Comparison of ENCODE assay signal across 8 cellular contexts in genomic region chr1:43980255-43981134, GRCh38. TPM values are rescaled to one million over a fixed set of nuclear protein-coding genes. Genes with fewer than 3 reads are reported as not detected.
A peak's percentile ranks its signal among the peaks of the same experiment; 100 is the strongest.
DNase-seq lines count a peak whose midpoint lies in the region; ATAC-seq, FAIRE-seq and TF ChIP-seq lines count a peak whose summit lies in the region.

No MANE protein-coding gene starts in this region.

- peak overlapping the region; percentile 91 for H3K4me2 ChIP-seq in HepG2 (ENCODE audit: low read depth, low read length)

- WGBS in HepG2 (ENCODE audit: low lambda C conversion rate), result 46% methylated on average over 6 of the region's 13 CpGs
- WGBS in thyroid gland, 2 donors, result 67% methylated on average over 11 to 13 of the region's 13 CpGs

- ATAC-seq in Right ventricle myocardium inferior (no peak), left ventricle myocardium superior (no peak), HepG2 (no peak)

- peaks cover 17 to 42% of the 10 kb centered on the region in 2 experiments for H3K36me3 ChIP-seq in HepG2 (replicated peaks in 1 of 2; ENCODE audit: control insufficient read depth in 1 of 2, insufficient read depth in 2 of 2, low read length in 2 of 2)
- H3K36me3 ChIP-seq in thyroid gland, result peaks cover 9 to 14% of the 10 kb centered on the region in 2 donors

- peaks cover 73% of the 10 kb centered on the region for H3K4me1 ChIP-seq in HepG2 (ENCODE audit: insufficient read depth, low read length)
- peaks cover 25 to 39% of the 10 kb centered on the region in 2 donors for H3K4me1 ChIP-seq in thyroid gland

- intact Hi-C loops in Right ventricle myocardium inferior (cut with DNase I), result no loop called here
- intact Hi-C loops in left ventricle myocardium superior (cut with micrococcal nuclease), result no loop called here
- intact Hi-C loops in HepG2 (cut with micrococcal nuclease; ENCODE audit: unreplicated experiment), result no loop called here
- intact Hi-C loops in thyroid gland (cut with DNase I), result no loop called here

- TF ChIP-seq RAD21 in HepG2 (CRISPR knock-in tag; IDR thresholded peaks at IDR 0.05), result no peak

- H4K20me1 ChIP-seq in HepG2 (ENCODE audit: insufficient read depth, low read length), result peaks cover 4% of the 10 kb centered on the region; the same call in 1 of the 2 replicates

- TF ChIP-seq POLR2A in HepG2 (IDR thresholded peaks at IDR 0.05; ENCODE audit: insufficient read depth in 1 of 2, low read depth in 2 of 2, low read length in 2 of 2), result no peak
- TF ChIP-seq POLR2A in thyroid gland (IDR thresholded peaks at IDR 0.05), result no peak

- no peaks in the 10 kb centered on the region for H3K9me3 ChIP-seq in HepG2 (ENCODE audit: low read length)
- H3K9me3 ChIP-seq in thyroid gland, result no peaks in the 10 kb centered on the region

- no peak for TF ChIP-seq EP300 in HepG2 (IDR thresholded peaks at IDR 0.05; ENCODE audit: low read depth in 2 of 2, low read length in 2 of 2)
- TF ChIP-seq EP300 in HepG2 (CRISPR knock-in tag; IDR thresholded peaks at IDR 0.05; ENCODE audit: borderline replicate concordance), result no peak

- H3K27me3 ChIP-seq in HepG2 (ENCODE audit: control insufficient read depth in 1 of 2, insufficient read depth in 2 of 2, low read length in 2 of 2) (no peaks in the 10 kb centered on the region), thyroid gland (no peaks in the 10 kb centered on the region)

- H3K9ac ChIP-seq in HepG2 (ENCODE audit: insufficient read depth, low read depth, low read length), result peak overlapping the region; percentile 76

- H3K27ac ChIP-seq in HepG2 (ENCODE audit: extremely low read length, insufficient read depth, low read length) (peak overlapping the region; percentile 83), thyroid gland (no peak overlapping the region)

- no peak for TF ChIP-seq CTCF in HepG2 (CRISPR knock-in tag; IDR thresholded peaks at IDR 0.05)
- no peak for TF ChIP-seq CTCF in thyroid gland (IDR thresholded peaks at IDR 0.05)

- no peak overlapping the region for H2AFZ ChIP-seq in HepG2 (ENCODE audit: low read length)

- peak; percentile 47 for DNase-seq in Right ventricle myocardium inferior (ENCODE audit: missing footprints)
- DNase-seq in left ventricle myocardium superior, result no peak
- DNase-seq in amniotic epithelial cell (ENCODE audit: low read depth), result peak; percentile 69
- no peak for DNase-seq in HepG2 (ENCODE audit: low spot score)
- no peak for DNase-seq in urothelium cell line (ENCODE audit: low spot score)
- no peak for DNase-seq in hypothalamus (lab: John Stamatoyannopoulos, UW)
- no peak for DNase-seq in thyroid gland
- no peak for DNase-seq in NOMO-1 (lab: John Stamatoyannopoulos, UW; ENCODE audit: unreplicated experiment in 2 of 2)

- no TSS peak for BruUV-seq in HepG2 (replicated peaks; lab: Mats Ljungman, UMichigan)

- H3K79me2 ChIP-seq in HepG2 (ENCODE audit: insufficient read depth, low read length), result peaks cover 50% of the 10 kb centered on the region

- in situ Hi-C loops in HepG2 (cut with HindIII; ENCODE audit: extremely low pct_ligation_motif_present, low pct_unique_long_range_greater_than_20kb), result no loop called here

- FAIRE-seq in HepG2 (lab: Jason Lieb, UNC) (peak; percentile 86), urothelium cell line (lab: Jason Lieb, UNC) (peak; percentile 96)

- POLR2A ChIA-PET in HepG2 (lab: Yijun Ruan, JAX), result interaction anchor here (0.5 to 1.3 kb wide), 4 partner anchors 9 to 325 kb away, joined by 3 to 8 read pairs (median 3); partner anchors contain the start of gene SLC6A9

- CTCF ChIA-PET in HepG2 (lab: Yijun Ruan, JAX; ENCODE audit: low intra/inter-chr PET ratio, low total read pairs), result no interaction called here

- peak overlapping the region; percentile 62 to 87 (median 84) for H3K4me3 ChIP-seq in HepG2 (replicated peaks in 1 of 3; ENCODE audit: insufficient read depth in 1 of 3, low read depth in 2 of 3, low read length in 3 of 3)
- H3K4me3 ChIP-seq in thyroid gland (replicated peaks in 1 of 3), result no peak overlapping the region

RNA-seq across cellular contexts. Expression of gene B4GALT2, which starts 1.5 kb away (rescaled TPM):
- total RNA-seq in Right ventricle myocardium inferior, result 39.1 TPM
- total RNA-seq in left ventricle myocardium superior, result 35.6 TPM
- total RNA-seq in HepG2 (2016; rRNA removed; fragmentation: Illumina TruSeq; extraction: Trizol), result 56.5 and 78.0 TPM in 2 replicates
- total RNA-seq in HepG2 (2016; cell fraction: cytosol; rRNA removed; fragmentation: Illumina TruSeq; extraction: Trizol; ENCODE audit: low read depth), result 81.0 and 86.5 TPM in 2 replicates
- total RNA-seq in HepG2 (2016; cell fraction: insoluble cytoplasmic fraction; rRNA removed; fragmentation: Illumina TruSeq; extraction: Trizol), result 57.1 and 86.7 TPM in 2 replicates
- 144 and 151 TPM in 2 replicates for total RNA-seq in HepG2 (2016; cell fraction: membrane; rRNA removed; fragmentation: Illumina TruSeq; extraction: Trizol)
- total RNA-seq in HepG2 (2016; cell fraction: nucleus; rRNA removed; fragmentation: Illumina TruSeq; extraction: Trizol), result 42.0 and 49.7 TPM in 2 replicates
- polyA plus RNA-seq in HepG2 (2011; rRNA removed), result 41.9 and 57.0 TPM in 2 replicates
- 39.2 and 66.4 TPM in 2 replicates for polyA plus RNA-seq in HepG2 (2011; cell fraction: cytosol; rRNA removed)
- 53.0 and 54.3 TPM in 2 replicates for polyA plus RNA-seq in HepG2 (2011; cell fraction: nucleus; rRNA removed)
- 40.1 and 41.5 TPM in 2 replicates for polyA plus RNA-seq in HepG2 (2012)
- polyA plus RNA-seq in HepG2 (2016; cell fraction: cytosol; fragmentation: Illumina TruSeq; extraction: Trizol; ENCODE audit: low read depth), result 96.5 and 101 TPM in 2 replicates
- 67.6 and 73.0 TPM in 2 replicates for polyA plus RNA-seq in HepG2 (2016; cell fraction: insoluble cytoplasmic fraction; fragmentation: Illumina TruSeq; extraction: Trizol; ENCODE audit: low read depth)
- polyA plus RNA-seq in HepG2 (2016; cell fraction: membrane; fragmentation: Illumina TruSeq; extraction: Trizol; ENCODE audit: low read depth), result 132 and 145 TPM in 2 replicates
- 86.0 and 90.4 TPM in 2 replicates for polyA plus RNA-seq in HepG2 (2016; cell fraction: nucleus; fragmentation: Illumina TruSeq; extraction: Trizol; ENCODE audit: insufficient read depth, low read depth)
- polyA minus RNA-seq in HepG2 (2011; rRNA and poly(A)+ RNA removed; ENCODE audit: low replicate concordance), result 52.0 and 94.8 TPM in 2 replicates
- polyA minus RNA-seq in HepG2 (2011; cell fraction: cytosol; rRNA and poly(A)+ RNA removed), result 24.3 and 27.3 TPM in 2 replicates
- polyA minus RNA-seq in HepG2 (2011; cell fraction: nucleus; rRNA and poly(A)+ RNA removed), result 13.7 and 15.8 TPM in 2 replicates
- total RNA-seq in thyroid gland, result 10 to 100 TPM; 22.3 to 30.3 (median 24.7) TPM

RNA-seq across cellular contexts. Expression of gene ATP6V0B, which starts 5.7 kb away (rescaled TPM):
- total RNA-seq in Right ventricle myocardium inferior, result 84.5 TPM
- 89.6 TPM for total RNA-seq in left ventricle myocardium superior
- total RNA-seq in HepG2 (2016; rRNA removed; fragmentation: Illumina TruSeq; extraction: Trizol), result 76.4 and 161 TPM in 2 replicates
- 117 and 155 TPM in 2 replicates for total RNA-seq in HepG2 (2016; cell fraction: cytosol; rRNA removed; fragmentation: Illumina TruSeq; extraction: Trizol; ENCODE audit: low read depth)
- total RNA-seq in HepG2 (2016; cell fraction: insoluble cytoplasmic fraction; rRNA removed; fragmentation: Illumina TruSeq; extraction: Trizol), result 83.5 and 169 TPM in 2 replicates
- 125 and 145 TPM in 2 replicates for total RNA-seq in HepG2 (2016; cell fraction: membrane; rRNA removed; fragmentation: Illumina TruSeq; extraction: Trizol)
- 134 and 145 TPM in 2 replicates for total RNA-seq in HepG2 (2016; cell fraction: nucleus; rRNA removed; fragmentation: Illumina TruSeq; extraction: Trizol)
- 157 and 169 TPM in 2 replicates for polyA plus RNA-seq in HepG2 (2011; rRNA removed)
- polyA plus RNA-seq in HepG2 (2011; cell fraction: cytosol; rRNA removed), result 171 and 212 TPM in 2 replicates
- 191 and 208 TPM in 2 replicates for polyA plus RNA-seq in HepG2 (2011; cell fraction: nucleus; rRNA removed)
- 45.1 and 96.9 TPM in 2 replicates for polyA plus RNA-seq in HepG2 (2012)
- 104 and 146 TPM in 2 replicates for polyA plus RNA-seq in HepG2 (2016; cell fraction: cytosol; fragmentation: Illumina TruSeq; extraction: Trizol; ENCODE audit: low read depth)
- 64.0 and 66.5 TPM in 2 replicates for polyA plus RNA-seq in HepG2 (2016; cell fraction: insoluble cytoplasmic fraction; fragmentation: Illumina TruSeq; extraction: Trizol; ENCODE audit: low read depth)
- polyA plus RNA-seq in HepG2 (2016; cell fraction: membrane; fragmentation: Illumina TruSeq; extraction: Trizol; ENCODE audit: low read depth), result 95.1 and 113 TPM in 2 replicates
- 218 and 233 TPM in 2 replicates for polyA plus RNA-seq in HepG2 (2016; cell fraction: nucleus; fragmentation: Illumina TruSeq; extraction: Trizol; ENCODE audit: insufficient read depth, low read depth)
- polyA minus RNA-seq in HepG2 (2011; rRNA and poly(A)+ RNA removed; ENCODE audit: low replicate concordance), result 161 and 288 TPM in 2 replicates
- polyA minus RNA-seq in HepG2 (2011; cell fraction: cytosol; rRNA and poly(A)+ RNA removed), result 33.1 and 37.3 TPM in 2 replicates
- polyA minus RNA-seq in HepG2 (2011; cell fraction: nucleus; rRNA and poly(A)+ RNA removed), result 51.0 and 60.8 TPM in 2 replicates
- 100 to 1,000 TPM; 128 to 302 (median 216) TPM for total RNA-seq in thyroid gland

RNA-seq across cellular contexts. Expression of gene DPH2, which starts 10.7 kb away (rescaled TPM):
- total RNA-seq in Right ventricle myocardium inferior (14.8 TPM), left ventricle myocardium superior (13.3 TPM), HepG2 (2016; rRNA removed; fragmentation: Illumina TruSeq; extraction: Trizol) (38.3 and 40.5 TPM in 2 replicates), thyroid gland (10 to 100 TPM; 13.4 to 26.7 (median 22.3) TPM)
- total RNA-seq in HepG2 (2016; cell fraction: cytosol; rRNA removed; fragmentation: Illumina TruSeq; extraction: Trizol; ENCODE audit: low read depth), result 15.2 TPM in 2 replicates
- total RNA-seq in HepG2 (2016; cell fraction: insoluble cytoplasmic fraction; rRNA removed; fragmentation: Illumina TruSeq; extraction: Trizol), result 33.0 and 37.1 TPM in 2 replicates
- 43.0 and 46.2 TPM in 2 replicates for total RNA-seq in HepG2 (2016; cell fraction: membrane; rRNA removed; fragmentation: Illumina TruSeq; extraction: Trizol)
- 21.9 and 28.3 TPM in 2 replicates for total RNA-seq in HepG2 (2016; cell fraction: nucleus; rRNA removed; fragmentation: Illumina TruSeq; extraction: Trizol)
- polyA plus RNA-seq in HepG2 (2011; rRNA removed), result 32.2 and 39.3 TPM in 2 replicates
- 29.8 and 30.1 TPM in 2 replicates for polyA plus RNA-seq in HepG2 (2011; cell fraction: cytosol; rRNA removed)
- 143 and 148 TPM in 2 replicates for polyA plus RNA-seq in HepG2 (2011; cell fraction: nucleus; rRNA removed)
- 16.3 and 20.7 TPM in 2 replicates for polyA plus RNA-seq in HepG2 (2012)
- 16.6 and 18.7 TPM in 2 replicates for polyA plus RNA-seq in HepG2 (2016; cell fraction: cytosol; fragmentation: Illumina TruSeq; extraction: Trizol; ENCODE audit: low read depth)
- 33.1 and 38.5 TPM in 2 replicates for polyA plus RNA-seq in HepG2 (2016; cell fraction: insoluble cytoplasmic fraction; fragmentation: Illumina TruSeq; extraction: Trizol; ENCODE audit: low read depth)
- polyA plus RNA-seq in HepG2 (2016; cell fraction: membrane; fragmentation: Illumina TruSeq; extraction: Trizol; ENCODE audit: low read depth), result 41.7 and 43.1 TPM in 2 replicates
- polyA plus RNA-seq in HepG2 (2016; cell fraction: nucleus; fragmentation: Illumina TruSeq; extraction: Trizol; ENCODE audit: insufficient read depth, low read depth), result 50.3 and 52.5 TPM in 2 replicates
- polyA minus RNA-seq in HepG2 (2011; rRNA and poly(A)+ RNA removed; ENCODE audit: low replicate concordance), result 71.2 and 144 TPM in 2 replicates
- polyA minus RNA-seq in HepG2 (2011; cell fraction: cytosol; rRNA and poly(A)+ RNA removed), result 10.3 and 13.5 TPM in 2 replicates
- polyA minus RNA-seq in HepG2 (2011; cell fraction: nucleus; rRNA and poly(A)+ RNA removed), result 36.7 and 43.0 TPM in 2 replicates

RNA-seq across cellular contexts. Expression of gene CCDC24, which starts 10.9 kb away (rescaled TPM):
- total RNA-seq in Right ventricle myocardium inferior, result 0.89 TPM
- 1.0 TPM for total RNA-seq in left ventricle myocardium superior
- total RNA-seq in HepG2 (2016; rRNA removed; fragmentation: Illumina TruSeq; extraction: Trizol), result 2.2 and 2.9 TPM in 2 replicates
- 0.79 and 2.4 TPM in 2 replicates for total RNA-seq in HepG2 (2016; cell fraction: cytosol; rRNA removed; fragmentation: Illumina TruSeq; extraction: Trizol; ENCODE audit: low read depth)
- 0.95 and 2.5 TPM in 2 replicates for total RNA-seq in HepG2 (2016; cell fraction: insoluble cytoplasmic fraction; rRNA removed; fragmentation: Illumina TruSeq; extraction: Trizol)
- 1.8 and 2.6 TPM in 2 replicates for total RNA-seq in HepG2 (2016; cell fraction: membrane; rRNA removed; fragmentation: Illumina TruSeq; extraction: Trizol)
- total RNA-seq in HepG2 (2016; cell fraction: nucleus; rRNA removed; fragmentation: Illumina TruSeq; extraction: Trizol), result 2.8 and 3.1 TPM in 2 replicates
- polyA plus RNA-seq in HepG2 (2011; rRNA removed), result 1.4 and 1.8 TPM in 2 replicates
- polyA plus RNA-seq in HepG2 (2011; cell fraction: cytosol; rRNA removed), result 0.59 and 0.82 TPM in 2 replicates
- polyA plus RNA-seq in HepG2 (2011; cell fraction: nucleus; rRNA removed), result 8.4 and 10.6 TPM in 2 replicates
- polyA plus RNA-seq in HepG2 (2012), result 2.3 and 3.3 TPM in 2 replicates
- polyA plus RNA-seq in HepG2 (2016; cell fraction: cytosol; fragmentation: Illumina TruSeq; extraction: Trizol; ENCODE audit: low read depth), result 1.3 and 1.8 TPM in 2 replicates
- polyA plus RNA-seq in HepG2 (2016; cell fraction: insoluble cytoplasmic fraction; fragmentation: Illumina TruSeq; extraction: Trizol; ENCODE audit: low read depth), result 2.1 and 2.4 TPM in 2 replicates
- 1.7 and 2.2 TPM in 2 replicates for polyA plus RNA-seq in HepG2 (2016; cell fraction: membrane; fragmentation: Illumina TruSeq; extraction: Trizol; ENCODE audit: low read depth)
- polyA plus RNA-seq in HepG2 (2016; cell fraction: nucleus; fragmentation: Illumina TruSeq; extraction: Trizol; ENCODE audit: insufficient read depth, low read depth), result 4.7 and 6.9 TPM in 2 replicates
- polyA minus RNA-seq in HepG2 (2011; rRNA and poly(A)+ RNA removed; ENCODE audit: low replicate concordance), result 1.1 and 1.6 TPM in 2 replicates
- not detected in 2 replicates for polyA minus RNA-seq in HepG2 (2011; cell fraction: cytosol; rRNA and poly(A)+ RNA removed)
- 1.2 and 1.9 TPM in 2 replicates for polyA minus RNA-seq in HepG2 (2011; cell fraction: nucleus; rRNA and poly(A)+ RNA removed)
- total RNA-seq in thyroid gland, result 10 to 100 TPM in 3 of 4 donors, 1 to 10 TPM in 1; 8.0 to 25.4 (median 11.7) TPM

RNA-seq across cellular contexts. Expression of gene IPO13, which starts 33.7 kb away (rescaled TPM):
- total RNA-seq in Right ventricle myocardium inferior (56.9 TPM), left ventricle myocardium superior (60.0 TPM), HepG2 (2016; rRNA removed; fragmentation: Illumina TruSeq; extraction: Trizol) (14.3 and 15.6 TPM in 2 replicates), thyroid gland (10 to 100 TPM; 21.1 to 48.1 (median 42.0) TPM)
- total RNA-seq in HepG2 (2016; cell fraction: cytosol; rRNA removed; fragmentation: Illumina TruSeq; extraction: Trizol; ENCODE audit: low read depth), result 2.4 and 3.1 TPM in 2 replicates
- 13.4 and 14.4 TPM in 2 replicates for total RNA-seq in HepG2 (2016; cell fraction: insoluble cytoplasmic fraction; rRNA removed; fragmentation: Illumina TruSeq; extraction: Trizol)
- 5.8 and 6.8 TPM in 2 replicates for total RNA-seq in HepG2 (2016; cell fraction: membrane; rRNA removed; fragmentation: Illumina TruSeq; extraction: Trizol)
- 15.1 and 20.1 TPM in 2 replicates for total RNA-seq in HepG2 (2016; cell fraction: nucleus; rRNA removed; fragmentation: Illumina TruSeq; extraction: Trizol)
- polyA plus RNA-seq in HepG2 (2011; rRNA removed), result 12.9 and 15.0 TPM in 2 replicates
- polyA plus RNA-seq in HepG2 (2011; cell fraction: cytosol; rRNA removed), result 11.2 and 12.8 TPM in 2 replicates
- 43.8 and 47.3 TPM in 2 replicates for polyA plus RNA-seq in HepG2 (2011; cell fraction: nucleus; rRNA removed)
- 9.7 and 11.8 TPM in 2 replicates for polyA plus RNA-seq in HepG2 (2012)
- 2.2 and 2.4 TPM in 2 replicates for polyA plus RNA-seq in HepG2 (2016; cell fraction: cytosol; fragmentation: Illumina TruSeq; extraction: Trizol; ENCODE audit: low read depth)
- polyA plus RNA-seq in HepG2 (2016; cell fraction: insoluble cytoplasmic fraction; fragmentation: Illumina TruSeq; extraction: Trizol; ENCODE audit: low read depth), result 14.5 and 14.6 TPM in 2 replicates
- 3.4 and 5.4 TPM in 2 replicates for polyA plus RNA-seq in HepG2 (2016; cell fraction: membrane; fragmentation: Illumina TruSeq; extraction: Trizol; ENCODE audit: low read depth)
- 47.0 and 47.3 TPM in 2 replicates for polyA plus RNA-seq in HepG2 (2016; cell fraction: nucleus; fragmentation: Illumina TruSeq; extraction: Trizol; ENCODE audit: insufficient read depth, low read depth)
- polyA minus RNA-seq in HepG2 (2011; rRNA and poly(A)+ RNA removed; ENCODE audit: low replicate concordance), result 37.2 and 43.4 TPM in 2 replicates
- polyA minus RNA-seq in HepG2 (2011; cell fraction: cytosol; rRNA and poly(A)+ RNA removed), result 8.7 and 12.3 TPM in 2 replicates
- 9.8 and 11.1 TPM in 2 replicates for polyA minus RNA-seq in HepG2 (2011; cell fraction: nucleus; rRNA and poly(A)+ RNA removed)

Comparison
In these comparisons a context has a peak if more than half of its experiments do, and no peak if none do; other contexts are left out.
1. DNase-seq: peak in Right ventricle myocardium inferior (single experiment) and amniotic epithelial cell (single experiment); none in left ventricle myocardium superior (single experiment), HepG2 (single experiment), urothelium cell line (single experiment), hypothalamus (0 of 51), thyroid gland (0 of 2) and NOMO-1 (0 of 2).
2. H3K4me3 ChIP-seq: peak in HepG2 (3 of 3); none in thyroid gland (0 of 3).